Comparison of ENCODE assay signal across 28 cellular contexts in the genomic region with DNA sequence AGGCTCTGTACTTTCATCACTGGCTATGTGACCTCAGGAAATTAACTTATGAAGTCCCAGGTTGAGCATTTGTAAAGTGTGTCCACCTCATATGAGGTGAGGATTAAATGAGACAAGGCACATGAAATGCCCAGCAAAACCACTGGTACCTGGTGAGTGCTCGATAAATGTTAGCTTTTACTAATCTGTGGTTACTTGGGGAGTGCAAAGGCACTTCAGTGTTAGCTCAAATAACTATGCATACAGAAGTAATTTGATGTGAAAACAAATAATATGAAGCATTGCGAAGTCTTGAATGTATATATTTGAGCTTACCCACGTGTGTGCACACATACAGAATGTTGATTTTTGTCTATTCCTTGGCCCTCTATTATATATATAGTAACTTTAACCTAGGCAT.
A peak's percentile ranks its signal among the peaks of the same experiment; 100 is the strongest.
DNase-seq lines count a peak whose midpoint lies in the region; ATAC-seq, FAIRE-seq and TF ChIP-seq lines count a peak whose summit lies in the region.
"Had no signal": no experiment of that assay in that cellular context is flagged by ENCODE, and none has a peak within 500 bp of the region (broad histone marks: within the 10 kb centered on the region; RNA-seq: fewer than 3 reads in every experiment).

No MANE protein-coding gene starts in this region.

- H3K4me1 ChIP-seq in GM23338 (ENCODE audit: insufficient read depth) (no peaks in the 10 kb centered on the region), left lung (no peaks in the 10 kb centered on the region)
- H3K4me1 ChIP-seq: A549, Caco-2 had no signal

- peaks cover 2% of the 10 kb centered on the region; the same call in 2 of the 3 replicates for H3K9me3 Mint-ChIP-seq in GM23338
- H3K9me3 Mint-ChIP-seq: CD4-positive, alpha-beta T cell had no signal

- ATAC-seq in GM23338: no peak
- peak; percentile 54 for ATAC-seq in left lung
- ATAC-seq: A549; CD8-positive, alpha-beta T cell; GM12878 had no signal

- DNase-seq in DMS53 (lab: John Stamatoyannopoulos, UW) (peak; percentile 63), DMS53 treated with DMSO at 0.1 percent for 48 hours (lab: John Stamatoyannopoulos, UW; ENCODE audit: unreplicated experiment) (no peak), GM23338 (ENCODE audit: low spot score) (no peak), bronchial epithelial cell (ENCODE audit: low read depth) (no peak), left lung (no peak), NCI-H1930 (lab: John Stamatoyannopoulos, UW) (no peak), GM03348 (ENCODE audit: low spot score) (no peak), KBM-7 (no peak)
- DNase-seq: AML-193; Caco-2; Calu3; CD4-positive, alpha-beta T cell; CD8-positive, alpha-beta T cell; DMS 273 treated with DMSO at 0.1 percent for 48 hours; DMS153; DMS79; DND-41; EL; GF-D8 had no signal

- H2AFZ ChIP-seq in GM23338: peak overlapping the region; percentile 35; the same call in 1 of the 2 replicates

- H3K27ac ChIP-seq in GM23338 (ENCODE audit: low read depth): no peak overlapping the region
- no peak overlapping the region for H3K27ac ChIP-seq in left lung
- H3K27ac ChIP-seq: 22Rv1; A549; BLaER1 treated with 17β-estradiol and CSF1 and Interleukin-3, amounts not matched to agents 10 nM and 100 nM; C4-2B had no signal

- H3K4me3 Mint-ChIP-seq in GM23338: no peak overlapping the region
- H3K4me3 Mint-ChIP-seq: B cell; CD4-positive, alpha-beta T cell; CD8-positive, alpha-beta T cell had no signal

- peaks cover 4% of the 10 kb centered on the region; the same call in 2 of the 3 replicates for H3K36me3 Mint-ChIP-seq in GM23338 (ENCODE audit: low read depth)
- H3K36me3 Mint-ChIP-seq: CD8-positive, alpha-beta T cell had no signal

- no peak overlapping the region for H3K4me3 ChIP-seq in GM23338
- no peak overlapping the region for H3K4me3 ChIP-seq in bronchial epithelial cell (ENCODE audit: low read depth, low read length)
- no peak overlapping the region for H3K4me3 ChIP-seq in left lung
- H3K4me3 ChIP-seq: A549; BLaER1 treated with 17β-estradiol and CSF1 and Interleukin-3, amounts not matched to agents 10 nM and 100 nM; GM12878 had no signal

- no peaks in the 10 kb centered on the region for H3K9me3 ChIP-seq in left lung
- H3K9me3 ChIP-seq: A549; BLaER1 treated with 17β-estradiol and CSF1 and Interleukin-3, amounts not matched to agents 10 nM and 100 nM; Caco-2 had no signal

- no peak overlapping the region for H3K4me2 ChIP-seq in GM23338
- H3K4me2 ChIP-seq: A549 had no signal

- no peaks in the 10 kb centered on the region for H4K20me1 ChIP-seq in GM23338 (replicated peaks; ENCODE audit: insufficient read depth)
- H4K20me1 ChIP-seq: BLaER1 treated with 17β-estradiol and CSF1 and Interleukin-3, amounts not matched to agents 10 nM and 100 nM had no signal

- in situ Hi-C loops in KBM-7 (cut with MboI; ENCODE audit: low pct_unique_long_range_greater_than_20kb, low sequenced_read_pairs): no loop called here

- no peaks in the 10 kb centered on the region for H3F3A ChIP-seq in GM23338 (replicated peaks; ENCODE audit: low read depth)

- H3K27me3 Mint-ChIP-seq in GM23338 (ENCODE audit: insufficient read depth, low read depth, poor library complexity): peaks cover 5% of the 10 kb centered on the region
- H3K27me3 Mint-ChIP-seq: B cell; CD4-positive, alpha-beta T cell had no signal

- TF ChIP-seq CTCF in GM23338 (conservative IDR thresholded peaks at IDR 0.05; ENCODE audit: low read depth in 2 of 2): no peak
- no peak for TF ChIP-seq CTCF in bronchial epithelial cell (IDR thresholded peaks at IDR 0.05; ENCODE audit: insufficient read depth, low read length, severe bottlenecking)
- TF ChIP-seq CTCF in left lung (IDR thresholded peaks at IDR 0.05): no peak

- no peaks in the 10 kb centered on the region for H3K9me2 ChIP-seq in GM23338 (ENCODE audit: insufficient read depth)

- H3K27me3 ChIP-seq in GM23338 (ENCODE audit: insufficient read depth): no peaks in the 10 kb centered on the region
- no peaks in the 10 kb centered on the region for H3K27me3 ChIP-seq in bronchial epithelial cell (ENCODE audit: control insufficient read depth, insufficient read depth, low read length)
- H3K27me3 ChIP-seq in left lung: no peaks in the 10 kb centered on the region
- H3K27me3 ChIP-seq: BLaER1 treated with 17β-estradiol and CSF1 and Interleukin-3, amounts not matched to agents 10 nM and 100 nM had no signal

- H3K27ac Mint-ChIP-seq in GM23338: no peak overlapping the region
- H3K27ac Mint-ChIP-seq: B cell; CD4-positive, alpha-beta T cell; CD8-positive, alpha-beta T cell had no signal

- peaks cover 3% of the 10 kb centered on the region; the same call in 1 of the 3 replicates for H3K4me1 Mint-ChIP-seq in GM23338
- H3K4me1 Mint-ChIP-seq: B cell had no signal

- intact Hi-C loops in left lung (cut with DNase I): no loop called here

- no peaks in the 10 kb centered on the region for H3K79me2 ChIP-seq in GM23338 (replicated peaks; ENCODE audit: insufficient read depth)

- FAIRE-seq in bronchial epithelial cell (lab: Jason Lieb, UNC): peak; percentile 18
- FAIRE-seq: A549, GM12892, GM18507, GM19239 had no signal

- no peaks in the 10 kb centered on the region for H3K36me3 ChIP-seq in GM23338 (ENCODE audit: insufficient read depth)
- H3K36me3 ChIP-seq in bronchial epithelial cell (ENCODE audit: control insufficient read depth, insufficient read depth, low read length): no peaks in the 10 kb centered on the region
- H3K36me3 ChIP-seq in left lung: no peaks in the 10 kb centered on the region
- H3K36me3 ChIP-seq: BLaER1 treated with 17β-estradiol and CSF1 and Interleukin-3, amounts not matched to agents 10 nM and 100 nM had no signal

TF ChIP-seq in GM23338, 12 proteins besides CTCF, POLR2A, EP300 and RAD21:
- TF ChIP-seq JUNB (IDR thresholded peaks at IDR 0.05; ENCODE audit: unreplicated experiment) (no peak), STAT1 (IDR thresholded peaks at IDR 0.05; ENCODE audit: unreplicated experiment) (no peak), ZNF331 (CRISPR knock-in tag; IDR thresholded peaks at IDR 0.05; ENCODE audit: low read depth) (no peak), ETS1 (IDR thresholded peaks at IDR 0.05) (no peak), CREB1 (CRISPR knock-in tag; IDR thresholded peaks at IDR 0.05; ENCODE audit: low read depth) (no peak), EZH2 (IDR thresholded peaks at IDR 0.05; ENCODE audit: low read depth, unreplicated experiment) (no peak), POLR2AphosphoS5 (IDR thresholded peaks at IDR 0.05; ENCODE audit: low read depth) (no peak)
- TF ChIP-seq, protein P1, sequence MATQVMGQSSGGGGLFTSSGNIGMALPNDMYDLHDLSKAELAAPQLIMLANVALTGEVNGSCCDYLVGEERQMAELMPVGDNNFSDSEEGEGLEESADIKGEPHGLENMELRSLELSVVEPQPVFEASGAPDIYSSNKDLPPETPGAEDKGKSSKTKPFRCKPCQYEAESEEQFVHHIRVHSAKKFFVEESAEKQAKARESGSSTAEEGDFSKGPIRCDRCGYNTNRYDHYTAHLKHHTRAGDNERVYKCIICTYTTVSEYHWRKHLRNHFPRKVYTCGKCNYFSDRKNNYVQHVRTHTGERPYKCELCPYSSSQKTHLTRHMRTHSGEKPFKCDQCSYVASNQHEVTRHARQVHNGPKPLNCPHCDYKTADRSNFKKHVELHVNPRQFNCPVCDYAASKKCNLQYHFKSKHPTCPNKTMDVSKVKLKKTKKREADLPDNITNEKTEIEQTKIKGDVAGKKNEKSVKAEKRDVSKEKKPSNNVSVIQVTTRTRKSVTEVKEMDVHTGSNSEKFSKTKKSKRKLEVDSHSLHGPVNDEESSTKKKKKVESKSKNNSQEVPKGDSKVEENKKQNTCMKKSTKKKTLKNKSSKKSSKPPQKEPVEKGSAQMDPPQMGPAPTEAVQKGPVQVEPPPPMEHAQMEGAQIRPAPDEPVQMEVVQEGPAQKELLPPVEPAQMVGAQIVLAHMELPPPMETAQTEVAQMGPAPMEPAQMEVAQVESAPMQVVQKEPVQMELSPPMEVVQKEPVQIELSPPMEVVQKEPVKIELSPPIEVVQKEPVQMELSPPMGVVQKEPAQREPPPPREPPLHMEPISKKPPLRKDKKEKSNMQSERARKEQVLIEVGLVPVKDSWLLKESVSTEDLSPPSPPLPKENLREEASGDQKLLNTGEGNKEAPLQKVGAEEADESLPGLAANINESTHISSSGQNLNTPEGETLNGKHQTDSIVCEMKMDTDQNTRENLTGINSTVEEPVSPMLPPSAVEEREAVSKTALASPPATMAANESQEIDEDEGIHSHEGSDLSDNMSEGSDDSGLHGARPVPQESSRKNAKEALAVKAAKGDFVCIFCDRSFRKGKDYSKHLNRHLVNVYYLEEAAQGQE (IDR thresholded peaks at IDR 0.05; ENCODE audit: unreplicated experiment): no peak
